27 cellular contexts compared by ENCODE assay signal in genomic region chr13:109400625-109401257, GRCh38.
DNase-seq lines count a peak whose midpoint lies in the region; ATAC-seq and TF ChIP-seq lines count a peak whose summit lies in the region.
"Had no signal": no experiment of that assay in that cellular context is flagged by ENCODE, and none has a peak within 500 bp of the region (broad histone marks: within the 10 kb centered on the region; RNA-seq: fewer than 3 reads in every experiment).

No MANE protein-coding gene starts in this region.

- no peaks in the 10 kb centered on the region for H3K27me3 ChIP-seq in Peyer's patch
- H3K27me3 ChIP-seq in foreskin keratinocyte: no peaks in the 10 kb centered on the region
- no peaks in the 10 kb centered on the region for H3K27me3 ChIP-seq in muscle layer of duodenum (ENCODE audit: low read depth, low read length)
- H3K27me3 ChIP-seq: adrenal gland, BLaER1, dorsolateral prefrontal cortex, gastroesophageal sphincter, MG63 had no signal

- H3K4me3 ChIP-seq in Peyer's patch (peak overlapping the region in 2 of 4 donors; percentile 42 to 43), muscle layer of duodenum (ENCODE audit: low read depth in 1 of 2, low read length in 2 of 2) (no peak overlapping the region)
- H3K4me3 ChIP-seq: adrenal gland, BLaER1, gastroesophageal sphincter, GM12878, MG63 had no signal

- in situ Hi-C loops in G401 (cut with HindIII; ENCODE audit: low sequenced_read_pairs): no loop called here

- DNase-seq in G401 (ENCODE audit: low spot score) (peak; percentile 57), Peyer's patch (peak in 2 of 3 donors; percentile 65 to 72), foreskin keratinocyte (no peak), NCI-H510A treated with DMSO at 0.1 percent for 48 hours (lab: John Stamatoyannopoulos, UW) (no peak), NCI-H2196 treated with DMSO at 0.1 percent for 48 hours (lab: John Stamatoyannopoulos, UW; ENCODE audit: unreplicated experiment) (no peak)
- DNase-seq: activated CD4-positive, alpha-beta T cell treated with anti-CD3 and anti-CD28 coated beads for 4 hours; activated CD8-positive, alpha-beta T cell treated with anti-CD3 and anti-CD28 coated beads, Interleukin-2, amount 10 ng/mL, durations not matched to agents 7 days and 5 days; activated naive CD4-positive, alpha-beta T cell treated with anti-CD3 and anti-CD28 coated beads, Interleukin-2, amount 10 ng/mL, durations not matched to agents 7 days and 5 days; MG63; naive thymus-derived CD8-positive, alpha-beta T cell; NCI-H1105 treated with DMSO at 0.1 percent for 48 hours; NCI-H1930; NCI-H2227 treated with DMSO at 0.1 percent for 48 hours; NCI-H748 treated with DMSO at 0.1 percent for 48 hours; T-cell; WERI-Rb-1 had no signal

- H3K27ac ChIP-seq in Peyer's patch (peak overlapping the region in 3 of 4 donors; percentile 50 to 87 (median 81)), foreskin keratinocyte (no peak overlapping the region), muscle layer of duodenum (ENCODE audit: low read length) (peak overlapping the region; percentile 10)
- H3K27ac ChIP-seq: adrenal gland, BLaER1, gastroesophageal sphincter, KMS-11, WERI-Rb-1 had no signal

- H3K4me1 ChIP-seq in Peyer's patch: peaks cover 0 to 2% (median 0%) of the 10 kb centered on the region in 4 donors
- no peaks in the 10 kb centered on the region for H3K4me1 ChIP-seq in foreskin keratinocyte
- no peaks in the 10 kb centered on the region for H3K4me1 ChIP-seq in muscle layer of duodenum (ENCODE audit: control insufficient read depth in 1 of 2, insufficient read depth in 2 of 2, low read length in 2 of 2)
- H3K4me1 ChIP-seq: adrenal gland, BLaER1, gastroesophageal sphincter had no signal

- ATAC-seq in foreskin keratinocyte (peak; percentile 47), GM19023 (IDR thresholded peaks at IDR 0.05; ENCODE audit: unreplicated experiment) (no peak), HG02623 (IDR thresholded peaks at IDR 0.05; ENCODE audit: unreplicated experiment) (no peak)
- ATAC-seq: activated CD8-positive, alpha-beta T cell treated with anti-CD3 and anti-CD28 coated beads, Interleukin-2, amount 10 ng/mL, durations not matched to agents 7 days and 5 days; gastroesophageal sphincter; GM12878; naive thymus-derived CD8-positive, alpha-beta T cell; Panc1; stimulated activated memory B cell treated with anti-CD40 and anti-IgM and Interleukin-4, amounts not matched to agents 10 μg/mL and 1 μg/mL and 100 μg/mL, for 72 hours; T-cell had no signal

- TF ChIP-seq CTCF in Peyer's patch (IDR thresholded peaks at IDR 0.05): no peak
- no peak for TF ChIP-seq CTCF in foreskin keratinocyte (conservative IDR thresholded peaks at IDR 0.05)

- H3K9me3 ChIP-seq in Peyer's patch (no peaks in the 10 kb centered on the region), muscle layer of duodenum (ENCODE audit: control insufficient read depth in 1 of 2, low read length in 2 of 2) (no peaks in the 10 kb centered on the region)
- H3K9me3 ChIP-seq: adrenal gland, gastroesophageal sphincter, MG63 had no signal

- no peaks in the 10 kb centered on the region for H3K36me3 ChIP-seq in Peyer's patch
- H3K36me3 ChIP-seq in muscle layer of duodenum (ENCODE audit: control insufficient read depth in 1 of 2, insufficient read depth in 2 of 2, low read length in 2 of 2): no peaks in the 10 kb centered on the region
- H3K36me3 ChIP-seq: adrenal gland, gastroesophageal sphincter, MG63, WERI-Rb-1 had no signal

- peak in 1 of 2 donors; percentile 40 for TF ChIP-seq POLR2A in Peyer's patch (IDR thresholded peaks at IDR 0.05)

Comparison
In these comparisons a context has a peak if more than half of its experiments do, and no peak if none do; other contexts are left out.
1. DNase-seq: peak in G401 (single experiment) and Peyer's patch (2 of 3); none in foreskin keratinocyte (0 of 2), NCI-H510A treated with DMSO at 0.1 percent for 48 hours (single experiment) and NCI-H2196 treated with DMSO at 0.1 percent for 48 hours (single experiment).